1 cellular context compared by ENCODE assay signal in genomic region chr17:40936437-40936971, GRCh38.
A peak's percentile ranks its signal among the peaks of the same experiment; 100 is the strongest.
TF ChIP-seq lines count a peak whose summit lies in the region.

No MANE protein-coding gene starts in this region.

TF ChIP-seq in IMR-90, 13 proteins besides CTCF, POLR2A, EP300 and RAD21:
- TF ChIP-seq FOS (IDR thresholded peaks at IDR 0.05; ENCODE audit: low read depth, low read length) (no peak), CEBPB (IDR thresholded peaks at IDR 0.05; ENCODE audit: low read depth, low read length) (peak; percentile 26; the same call in 1 of the 2 replicates), NFE2L2 (IDR thresholded peaks at IDR 0.05; ENCODE audit: low read depth, low read length) (no peak), BHLHE40 (IDR thresholded peaks at IDR 0.05; ENCODE audit: low read depth, low read length) (no peak)
